Comparison of ENCODE assay signal across 9 cellular contexts in the genomic region with DNA sequence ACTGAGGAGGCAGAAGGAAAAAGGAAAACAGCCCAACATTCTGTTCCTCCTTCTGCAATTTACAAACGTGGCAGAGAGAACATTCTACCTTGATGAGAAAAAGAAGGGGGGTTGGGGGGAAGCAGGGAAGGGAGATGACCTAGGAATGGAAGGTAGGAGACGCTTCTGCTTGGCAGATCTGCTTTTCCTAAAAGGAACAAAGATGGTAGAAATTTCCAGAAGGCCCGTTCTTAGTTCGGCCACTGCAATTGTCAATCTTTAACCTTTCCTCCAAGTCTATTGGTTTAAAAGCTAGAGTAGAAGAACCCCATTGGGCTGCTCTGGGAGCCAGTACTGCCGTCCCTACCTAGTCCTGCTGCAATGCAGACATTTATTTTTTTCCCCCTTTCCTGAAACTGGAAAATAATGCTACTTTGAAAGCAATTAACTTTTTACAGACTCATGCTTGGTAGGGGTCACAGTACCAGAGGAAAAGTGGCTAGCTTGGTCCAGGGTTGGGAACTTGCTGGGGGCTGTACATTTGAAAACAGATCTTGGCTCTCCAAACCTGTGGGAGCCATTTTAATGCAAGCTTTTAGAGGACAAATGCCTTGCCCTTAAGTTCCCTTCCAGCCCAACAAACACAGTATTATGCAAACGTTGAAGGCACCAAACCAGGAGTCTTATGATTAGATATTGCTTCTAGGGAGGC. TPM values are rescaled to one million over a fixed set of nuclear protein-coding genes. Genes with fewer than 3 reads are reported as not detected.
DNase-seq lines count a peak whose midpoint lies in the region; ATAC-seq lines count a peak whose summit lies in the region.
"Had no signal": no experiment of that assay in that cellular context is flagged by ENCODE, and none has a peak within 500 bp of the region (broad histone marks: within the 10 kb centered on the region; RNA-seq: fewer than 3 reads in every experiment).

No MANE protein-coding gene starts in this region.

- H3K27me3 Mint-ChIP-seq in activated naive CD4-positive, alpha-beta T cell treated with anti-CD3 and anti-CD28 coated beads, Interleukin-2, amount 50 U/mL, for 24 hours, result no peaks in the 10 kb centered on the region
- no peaks in the 10 kb centered on the region for H3K27me3 Mint-ChIP-seq in activated T-helper 2 cell treated with anti-CD3 and anti-CD28 coated beads, Interferon-gamma antibody, Interleukin-2, Interleukin-4, amounts not matched to agents 10 μg/mL and 5 μg/mL and 100 μg/mL, durations not matched to agents 14 hours and 24 hours and 36 hours (ENCODE audit: low read depth)

- no peaks in the 10 kb centered on the region for H3K9me3 ChIP-seq in thymus (ENCODE audit: control insufficient read depth)

- H3K4me1 Mint-ChIP-seq in activated naive CD4-positive, alpha-beta T cell treated with anti-CD3 and anti-CD28 coated beads, Interleukin-2, amount 50 U/mL, for 24 hours, result peaks cover 23% of the 10 kb centered on the region
- peaks cover 46% of the 10 kb centered on the region for H3K4me1 Mint-ChIP-seq in activated T-helper 2 cell treated with anti-CD3 and anti-CD28 coated beads, Interferon-gamma antibody, Interleukin-2, Interleukin-4, amounts not matched to agents 10 μg/mL and 5 μg/mL and 100 μg/mL, durations not matched to agents 14 hours and 24 hours and 36 hours (ENCODE audit: low read depth)
- H3K4me1 Mint-ChIP-seq: brain had no signal

- H3K36me3 Mint-ChIP-seq in activated naive CD4-positive, alpha-beta T cell treated with anti-CD3 and anti-CD28 coated beads, Interleukin-2, amount 50 U/mL, for 24 hours, result peaks cover 2% of the 10 kb centered on the region
- H3K36me3 Mint-ChIP-seq in activated T-helper 2 cell treated with anti-CD3 and anti-CD28 coated beads, Interferon-gamma antibody, Interleukin-2, Interleukin-4, amounts not matched to agents 10 μg/mL and 5 μg/mL and 100 μg/mL, durations not matched to agents 14 hours and 24 hours and 36 hours (ENCODE audit: low read depth), result peaks cover 47% of the 10 kb centered on the region
- H3K36me3 Mint-ChIP-seq: brain had no signal

- no peaks in the 10 kb centered on the region for H3K27me3 ChIP-seq in thymus (ENCODE audit: control insufficient read depth, insufficient read depth)

- WGBS in thymus, result 60% methylated on average over 6 of the region's 6 CpGs

- H3K9me3 Mint-ChIP-seq in activated naive CD4-positive, alpha-beta T cell treated with anti-CD3 and anti-CD28 coated beads, Interleukin-2, amount 50 U/mL, for 24 hours, result no peaks in the 10 kb centered on the region
- H3K9me3 Mint-ChIP-seq in activated T-helper 2 cell treated with anti-CD3 and anti-CD28 coated beads, Interferon-gamma antibody, Interleukin-2, Interleukin-4, amounts not matched to agents 10 μg/mL and 5 μg/mL and 100 μg/mL, durations not matched to agents 14 hours and 24 hours and 36 hours, result no peaks in the 10 kb centered on the region
- H3K9me3 Mint-ChIP-seq: brain had no signal

- H3K27ac Mint-ChIP-seq in activated naive CD4-positive, alpha-beta T cell treated with anti-CD3 and anti-CD28 coated beads, Interleukin-2, amount 50 U/mL, for 24 hours, result peak overlapping the region; percentile 69
- peak overlapping the region; percentile 100 for H3K27ac Mint-ChIP-seq in activated T-helper 2 cell treated with anti-CD3 and anti-CD28 coated beads, Interferon-gamma antibody, Interleukin-2, Interleukin-4, amounts not matched to agents 10 μg/mL and 5 μg/mL and 100 μg/mL, durations not matched to agents 14 hours and 24 hours and 36 hours
- H3K27ac Mint-ChIP-seq: brain had no signal

- H3K36me3 ChIP-seq in thymus (ENCODE audit: control insufficient read depth, insufficient read depth), result peaks cover 5% of the 10 kb centered on the region

- intact Hi-C loops in activated T-helper 2 cell treated with anti-CD3 and anti-CD28 coated beads, Interferon-gamma antibody, Interleukin-2, Interleukin-4, amounts not matched to agents 10 μg/mL and 5 μg/mL and 100 μg/mL, durations not matched to agents 14 hours and 24 hours and 36 hours (cut with micrococcal nuclease), result loop anchor here (10.0 kb wide), 1 partner anchor 261 kb away; no protein-coding TSS in a partner anchor

- H3K4me3 ChIP-seq in thymus (ENCODE audit: low read length), result peak overlapping the region; percentile 57

- ATAC-seq in HG03457 (IDR thresholded peaks at IDR 0.05; ENCODE audit: unreplicated experiment), result no peak

- H3K4me3 Mint-ChIP-seq in activated naive CD4-positive, alpha-beta T cell treated with anti-CD3 and anti-CD28 coated beads, Interleukin-2, amount 50 U/mL, for 24 hours, result peak overlapping the region; percentile 91
- H3K4me3 Mint-ChIP-seq in activated T-helper 2 cell treated with anti-CD3 and anti-CD28 coated beads, Interferon-gamma antibody, Interleukin-2, Interleukin-4, amounts not matched to agents 10 μg/mL and 5 μg/mL and 100 μg/mL, durations not matched to agents 14 hours and 24 hours and 36 hours (ENCODE audit: low read depth), result peak overlapping the region; percentile 86
- H3K4me3 Mint-ChIP-seq: brain had no signal

- H3K4me1 ChIP-seq in thymus (ENCODE audit: control insufficient read depth, insufficient read depth, low read length), result peaks cover 42% of the 10 kb centered on the region

- no peak for DNase-seq in activated naive CD4-positive, alpha-beta T cell treated with anti-CD3 and anti-CD28 coated beads, Interleukin-2, amount 50 U/mL, for 16 hours
- no peak for DNase-seq in activated T-helper 2 cell treated with anti-CD3 and anti-CD28 coated beads, Interferon-gamma antibody, Interleukin-2, Interleukin-4, amounts not matched to agents 10 μg/mL and 5 μg/mL and 100 μg/mL, durations not matched to agents 14 hours and 24 hours and 36 hours (ENCODE audit: low spot score)
- peak; percentile 72 for DNase-seq in inferior parietal cortex (ENCODE audit: extremely low spot score)
- no peak for DNase-seq in GM19238 (ENCODE audit: insufficient read length, low spot score)
- no peak for DNase-seq in activated CD4-positive, CD25-positive, alpha-beta regulatory T cell treated with anti-CD3 and anti-CD28 coated beads, Interleukin-2, amount 50 U/mL, for 72 hours

- H3K27ac ChIP-seq in thymus (ENCODE audit: low read depth), result no peak overlapping the region

RNA-seq across cellular contexts. Expression of a gene that starts 2.7 kb away (rescaled TPM):
- 45.7 and 46.7 TPM in 2 replicates for total RNA-seq in activated T-helper 2 cell treated with anti-CD3 and anti-CD28 coated beads, Interferon-gamma antibody, Interleukin-2, Interleukin-4, amounts not matched to agents 10 μg/mL and 5 μg/mL and 100 μg/mL, durations not matched to agents 14 hours and 24 hours and 36 hours
- polyA plus RNA-seq in thymus, result 28.5 TPM
